Comparison of ENCODE assay signal across 29 cellular contexts in the genomic region with DNA sequence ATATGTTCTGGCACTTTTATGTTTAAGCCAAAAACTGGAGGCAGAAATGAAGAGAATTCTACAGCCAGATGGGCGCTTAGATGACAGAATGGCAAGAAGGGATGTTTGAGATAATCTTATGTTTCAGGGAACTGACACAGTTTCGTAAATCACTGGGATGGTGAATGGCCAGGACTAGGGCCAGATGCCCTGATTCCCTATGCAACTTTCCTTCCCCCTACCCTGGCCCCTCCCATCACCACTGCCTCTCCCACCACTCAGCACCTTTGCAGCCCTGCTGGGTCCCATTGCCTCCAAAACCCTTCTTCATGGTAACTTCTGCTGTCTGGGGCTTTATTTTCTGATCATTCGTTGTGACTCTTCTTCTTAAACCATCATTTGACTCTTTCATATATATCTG.
DNase-seq lines count a peak whose midpoint lies in the region; ATAC-seq and TF ChIP-seq lines count a peak whose summit lies in the region.
"Had no signal": no experiment of that assay in that cellular context is flagged by ENCODE, and none has a peak within 500 bp of the region (broad histone marks: within the 10 kb centered on the region; RNA-seq: fewer than 3 reads in every experiment).

No MANE protein-coding gene starts in this region.

- peak; percentile 87 for ATAC-seq in GM23338
- ATAC-seq: activated naive CD8-positive, alpha-beta T cell treated with anti-CD3 and anti-CD28 coated beads, Interleukin-2, amount 50 U/mL, for 24 hours; activated T-cell treated with anti-CD3 and anti-CD28 coated beads, Interleukin-2, amount 50 U/mL, for 4 hours; foreskin keratinocyte; heart right ventricle; left ventricle myocardium superior; naive thymus-derived CD8-positive, alpha-beta T cell had no signal

- 92 to 93% methylated on average over 2 to 3 of the region's 3 CpGs for WGBS in endodermal cell (ENCODE audit: insufficient coverage in 1 of 2, insufficient read length in 1 of 2), 2 experiments
- WGBS in trophoblast cell (ENCODE audit: extremely low coverage, insufficient coverage, insufficient read length) = no CpG with 5 or more reads among the region's 3 CpGs

- no peak overlapping the region for H2BK5ac ChIP-seq in trophoblast cell (ENCODE audit: low read depth, low read length, poor library complexity)

- H3K36me3 ChIP-seq in GM23338 (ENCODE audit: insufficient read depth) = no peaks in the 10 kb centered on the region
- peaks cover 18% of the 10 kb centered on the region for H3K36me3 ChIP-seq in endodermal cell (ENCODE audit: control insufficient read depth, insufficient read depth, low read length)
- H3K36me3 ChIP-seq in trophoblast cell (ENCODE audit: control insufficient read depth in 1 of 2, insufficient read depth in 2 of 2, low read length in 2 of 2) = no peaks in the 10 kb centered on the region
- no peaks in the 10 kb centered on the region for H3K36me3 ChIP-seq in tibial artery
- H3K36me3 ChIP-seq: BLaER1 treated with 17β-estradiol and CSF1 and Interleukin-3, amounts not matched to agents 10 nM and 100 nM; esophagus muscularis mucosa; heart right ventricle; SJSA1 had no signal

- H3K4me1 ChIP-seq in GM23338 (ENCODE audit: insufficient read depth) = peaks cover 28% of the 10 kb centered on the region
- peaks cover 16% of the 10 kb centered on the region for H3K4me1 ChIP-seq in endodermal cell (ENCODE audit: control insufficient read depth, insufficient read depth, low read length)
- H3K4me1 ChIP-seq in trophoblast cell (ENCODE audit: control insufficient read depth in 1 of 2, insufficient read depth in 2 of 2, low read length in 2 of 2) = peaks cover 13 to 17% of the 10 kb centered on the region in 2 experiments
- H3K4me1 ChIP-seq in tibial artery = peaks cover 0 to 39% (median 9%) of the 10 kb centered on the region in 4 donors

- intact Hi-C loops in tibial artery (cut with DNase I; ENCODE audit: low total_unique reads) = no loop called here

- H4K12ac ChIP-seq in trophoblast cell (ENCODE audit: low read depth, low read length) = no peak overlapping the region

- no peak overlapping the region for H4K8ac ChIP-seq in trophoblast cell (ENCODE audit: low read depth, low read length)

- DNase-seq in GM23338 (ENCODE audit: low spot score) (peak; percentile 48), NCI-H524 treated with DMSO at 0.1 percent for 48 hours (lab: John Stamatoyannopoulos, UW) (peak; percentile 64), endodermal cell (peak; percentile 84), nephron progenitor cell (peak; percentile 32), trophoblast cell (no peak), hepatic stellate cell (ENCODE audit: low spot score) (no peak), tibial artery (no peak)
- DNase-seq: activated CD4-positive, alpha-beta T cell treated with anti-CD3 and anti-CD28 coated beads for 4 hours; activated gamma-delta T cell treated with Interleukin-2 at 50 U/mL for 16 hours; activated naive CD8-positive, alpha-beta T cell treated with anti-CD3 and anti-CD28 coated beads, Interleukin-2, amount 50 U/mL, for 24 hours; activated T-cell treated with anti-CD3 and anti-CD28 coated beads, Interleukin-2, amount 50 U/mL, for 4 hours; caudate nucleus; COR-L47; cortex of kidney; DND-41; foreskin keratinocyte; HCEC 1CT; heart right ventricle; left ventricle myocardium superior; midbrain; naive thymus-derived CD8-positive, alpha-beta T cell; NCI-H1436 treated with DMSO at 0.1 percent for 48 hours; NCI-H526; RPMI8226 had no signal

- TF ChIP-seq CTCF in GM23338 (conservative IDR thresholded peaks at IDR 0.05; ENCODE audit: low read depth in 2 of 2) = no peak
- TF ChIP-seq CTCF in endodermal cell (conservative IDR thresholded peaks at IDR 0.05) = no peak
- no peak for TF ChIP-seq CTCF in nephron progenitor cell (IDR thresholded peaks at IDR 0.05)
- no peak for TF ChIP-seq CTCF in tibial artery (IDR thresholded peaks at IDR 0.05)

- H3K9me3 Mint-ChIP-seq in GM23338 (no peaks in the 10 kb centered on the region; the same call in 2 of the 3 replicates), endodermal cell (no peaks in the 10 kb centered on the region), nephron progenitor cell (peaks cover 5% of the 10 kb centered on the region)
- H3K9me3 Mint-ChIP-seq: activated naive CD8-positive, alpha-beta T cell treated with anti-CD3 and anti-CD28 coated beads, Interleukin-2, amount 50 U/mL, for 24 hours; activated T-cell treated with anti-CD3 and anti-CD28 coated beads, Interleukin-2, amount 50 U/mL, for 4 hours; naive thymus-derived CD8-positive, alpha-beta T cell; stimulated activated naive CD8-positive, alpha-beta T cell treated with anti-CD3 and anti-CD28 coated beads, Interleukin-15, Interleukin-2, amounts not matched to agents 100 ng/mL and 50 ng/mL, for 24 hours; T-helper 1 cell treated with Interleukin-12 subunit alpha and Interleukin-12 subunit beta and Interleukin-4 antibody, amounts not matched to agents 30 μg/mL and 1 μg/mL, for 36 hours had no signal

- H3K9ac ChIP-seq in endodermal cell (ENCODE audit: extremely low read depth, low read length, poor library complexity, severe bottlenecking) (no peak overlapping the region), trophoblast cell (ENCODE audit: low read length) (no peak overlapping the region)
- H3K9ac ChIP-seq: BLaER1 treated with 17β-estradiol and CSF1 and Interleukin-3, amounts not matched to agents 10 nM and 100 nM had no signal

- H3K9me2 ChIP-seq in GM23338 (ENCODE audit: insufficient read depth) = no peaks in the 10 kb centered on the region

- no peak overlapping the region for H4K91ac ChIP-seq in trophoblast cell (ENCODE audit: low read depth, low read length)

- H3K14ac ChIP-seq in trophoblast cell (ENCODE audit: low read length) = no peak overlapping the region

- H3K4me3 ChIP-seq in GM23338 (no peak overlapping the region), endodermal cell (ENCODE audit: low read length) (no peak overlapping the region), trophoblast cell (ENCODE audit: low read depth, low read length) (no peak overlapping the region), tibial artery (no peak overlapping the region)
- H3K4me3 ChIP-seq: BLaER1 treated with 17β-estradiol and CSF1 and Interleukin-3, amounts not matched to agents 10 nM and 100 nM; esophagus muscularis mucosa; heart right ventricle; SJSA1 had no signal

- no peaks in the 10 kb centered on the region for H3F3A ChIP-seq in GM23338 (replicated peaks; ENCODE audit: low read depth)

- H2AFZ ChIP-seq in GM23338 (no peak overlapping the region), trophoblast cell (ENCODE audit: insufficient read depth, low read length, poor library complexity) (no peak overlapping the region)

- no peak overlapping the region for H2AK5ac ChIP-seq in trophoblast cell (ENCODE audit: low read length)

- H3K9me3 ChIP-seq in endodermal cell (ENCODE audit: control insufficient read depth, low read length) (no peaks in the 10 kb centered on the region), trophoblast cell (ENCODE audit: insufficient read depth, low read depth, low read length) (no peaks in the 10 kb centered on the region), tibial artery (no peaks in the 10 kb centered on the region)
- H3K9me3 ChIP-seq: esophagus muscularis mucosa, heart right ventricle, SJSA1 had no signal

- H3K27ac Mint-ChIP-seq in GM23338 (no peak overlapping the region), endodermal cell (no peak overlapping the region), nephron progenitor cell (peak overlapping the region; percentile 42)
- H3K27ac Mint-ChIP-seq: activated naive CD8-positive, alpha-beta T cell treated with anti-CD3 and anti-CD28 coated beads, Interleukin-2, amount 50 U/mL, for 24 hours; naive thymus-derived CD8-positive, alpha-beta T cell; stimulated activated naive CD8-positive, alpha-beta T cell treated with anti-CD3 and anti-CD28 coated beads, Interleukin-15, Interleukin-2, amounts not matched to agents 100 ng/mL and 50 ng/mL, for 24 hours; T-helper 1 cell treated with Interleukin-12 subunit alpha and Interleukin-12 subunit beta and Interleukin-4 antibody, amounts not matched to agents 30 μg/mL and 1 μg/mL, for 36 hours had no signal

- H3K79me2 ChIP-seq in GM23338 (replicated peaks; ENCODE audit: insufficient read depth) (no peaks in the 10 kb centered on the region), trophoblast cell (ENCODE audit: control insufficient read depth, insufficient read depth, low read length, poor library complexity) (peaks cover 4% of the 10 kb centered on the region)

- peaks cover 43% of the 10 kb centered on the region for H3K4me1 Mint-ChIP-seq in GM23338
- H3K4me1 Mint-ChIP-seq in endodermal cell = peaks cover 29% of the 10 kb centered on the region
- peaks cover 43% of the 10 kb centered on the region for H3K4me1 Mint-ChIP-seq in nephron progenitor cell
- H3K4me1 Mint-ChIP-seq: activated naive CD8-positive, alpha-beta T cell treated with anti-CD3 and anti-CD28 coated beads, Interleukin-2, amount 50 U/mL, for 24 hours; naive thymus-derived CD8-positive, alpha-beta T cell had no signal

- H3K23ac ChIP-seq in trophoblast cell (ENCODE audit: low read length) = no peak overlapping the region

- H3K4me2 ChIP-seq in GM23338 (no peak overlapping the region), trophoblast cell (ENCODE audit: low read length) (no peak overlapping the region)
- H3K4me2 ChIP-seq: BLaER1 treated with 17β-estradiol and CSF1 and Interleukin-3, amounts not matched to agents 10 nM and 100 nM had no signal

- no peak overlapping the region for H3K4ac ChIP-seq in trophoblast cell (ENCODE audit: low read depth, low read length)

- no peak overlapping the region for H3K18ac ChIP-seq in trophoblast cell (ENCODE audit: low read length)

- no peak overlapping the region for H2BK120ac ChIP-seq in trophoblast cell (ENCODE audit: insufficient read depth, low read length, poor library complexity)

- H3K27me3 Mint-ChIP-seq in GM23338 (ENCODE audit: insufficient read depth, low read depth, poor library complexity) (peaks cover 6% of the 10 kb centered on the region), endodermal cell (ENCODE audit: insufficient read depth) (no peaks in the 10 kb centered on the region), nephron progenitor cell (ENCODE audit: low read depth, poor library complexity) (no peaks in the 10 kb centered on the region)

- peaks cover 4% of the 10 kb centered on the region for H3K79me1 ChIP-seq in trophoblast cell (ENCODE audit: low read length)

- no peak overlapping the region for H2BK12ac ChIP-seq in trophoblast cell (ENCODE audit: low read length)

- H3K4me3 Mint-ChIP-seq in GM23338 (no peak overlapping the region), endodermal cell (no peak overlapping the region), nephron progenitor cell (peak overlapping the region; percentile 2)
- H3K4me3 Mint-ChIP-seq: activated naive CD8-positive, alpha-beta T cell treated with anti-CD3 and anti-CD28 coated beads, Interleukin-2, amount 50 U/mL, for 24 hours; activated T-cell treated with anti-CD3 and anti-CD28 coated beads, Interleukin-2, amount 50 U/mL, for 4 hours; naive thymus-derived CD8-positive, alpha-beta T cell; stimulated activated naive CD8-positive, alpha-beta T cell treated with anti-CD3 and anti-CD28 coated beads, Interleukin-15, Interleukin-2, amounts not matched to agents 100 ng/mL and 50 ng/mL, for 24 hours; T-helper 1 cell treated with Interleukin-12 subunit alpha and Interleukin-12 subunit beta and Interleukin-4 antibody, amounts not matched to agents 30 μg/mL and 1 μg/mL, for 36 hours had no signal

- H3K27ac ChIP-seq in GM23338 (ENCODE audit: low read depth) = no peak overlapping the region
- no peak overlapping the region for H3K27ac ChIP-seq in endodermal cell (ENCODE audit: low read depth, low read length)
- H3K27ac ChIP-seq in trophoblast cell (ENCODE audit: low read depth, low read length) = no peak overlapping the region
- no peak overlapping the region for H3K27ac ChIP-seq in tibial artery
- H3K27ac ChIP-seq: BLaER1 treated with 17β-estradiol and CSF1 and Interleukin-3, amounts not matched to agents 10 nM and 100 nM; esophagus muscularis mucosa; foreskin keratinocyte; SJSA1 had no signal

- H3K36me3 Mint-ChIP-seq in GM23338 (ENCODE audit: low read depth) (no peaks in the 10 kb centered on the region), endodermal cell (ENCODE audit: low read depth) (no peaks in the 10 kb centered on the region), nephron progenitor cell (ENCODE audit: low read depth) (peaks cover 6% of the 10 kb centered on the region)
- H3K36me3 Mint-ChIP-seq: naive thymus-derived CD8-positive, alpha-beta T cell had no signal

- H3K27me3 ChIP-seq in GM23338 (ENCODE audit: insufficient read depth) (no peaks in the 10 kb centered on the region), endodermal cell (ENCODE audit: control insufficient read depth, insufficient read depth, low read length, poor library complexity, severe bottlenecking) (no peaks in the 10 kb centered on the region), trophoblast cell (ENCODE audit: insufficient read depth, low read length) (no peaks in the 10 kb centered on the region), tibial artery (no peaks in the 10 kb centered on the region)
- H3K27me3 ChIP-seq: BLaER1 treated with 17β-estradiol and CSF1 and Interleukin-3, amounts not matched to agents 10 nM and 100 nM; foreskin keratinocyte; heart right ventricle; SJSA1 had no signal

- H4K20me1 ChIP-seq in GM23338 (replicated peaks; ENCODE audit: insufficient read depth) = no peaks in the 10 kb centered on the region
- H4K20me1 ChIP-seq: BLaER1 treated with 17β-estradiol and CSF1 and Interleukin-3, amounts not matched to agents 10 nM and 100 nM had no signal

Comparison
In these comparisons a context has a peak if more than half of its experiments do, and no peak if none do; other contexts are left out.
1. DNase-seq: peak in GM23338 (single experiment), NCI-H524 treated with DMSO at 0.1 percent for 48 hours (single experiment), endodermal cell (single experiment) and nephron progenitor cell (single experiment); none in trophoblast cell (0 of 2), hepatic stellate cell (single experiment) and tibial artery (0 of 2).